ENCODE assay signal across 7 cellular contexts in the genomic region with DNA sequence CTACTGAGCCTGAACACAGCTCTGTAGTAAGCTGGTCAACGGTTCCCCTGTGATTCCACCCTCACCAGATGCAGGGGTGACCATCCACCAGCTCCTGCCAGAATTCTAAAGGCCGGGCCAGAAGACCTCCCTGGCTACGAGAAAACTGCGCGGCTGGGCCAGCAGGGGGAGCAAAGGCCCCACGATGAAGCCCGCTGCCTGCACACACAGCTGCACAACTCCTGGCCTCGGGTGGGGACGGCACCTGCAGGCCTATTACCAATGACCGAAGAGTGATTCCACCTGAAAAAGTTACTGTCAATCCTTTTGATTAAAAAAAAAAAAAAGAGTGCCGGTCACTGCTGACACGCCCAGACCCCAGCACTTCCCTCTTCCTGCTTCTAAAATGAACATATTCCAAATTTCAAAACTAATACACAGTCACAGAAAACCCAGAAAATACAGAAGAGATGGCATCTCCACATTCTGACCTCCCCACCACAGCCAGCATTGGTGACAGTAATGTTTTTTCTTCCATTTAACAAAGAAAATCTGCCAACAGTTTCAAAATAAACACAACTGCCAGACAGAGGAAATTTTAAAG. TPM values are rescaled to one million over a fixed set of nuclear protein-coding genes. Genes with fewer than 3 reads are reported as not detected.
DNase-seq lines count a peak whose midpoint lies in the region; ATAC-seq, FAIRE-seq and TF ChIP-seq lines count a peak whose summit lies in the region.

No MANE protein-coding gene starts in this region.

- ATAC-seq in HG03354 (IDR thresholded peaks at IDR 0.05; ENCODE audit: poor library complexity, severe bottlenecking, unreplicated experiment): peak; percentile 77
- peak; percentile 82 for ATAC-seq in gastroesophageal sphincter
- ATAC-seq in pancreas: peak; percentile 87 to 97 (median 95)

- TF ChIP-seq CTCF in GM12874 (IDR thresholded peaks at IDR 0.05; ENCODE audit: insufficient read depth, low read depth, low read length) (peak; percentile 92), RWPE1 (conservative IDR thresholded peaks at IDR 0.05; ENCODE audit: low read depth) (peak; percentile 39; the same call in 1 of the 2 replicates), gastroesophageal sphincter (IDR thresholded peaks at IDR 0.05) (peak in 3 of 4 experiments; percentile 73 to 86 (median 74)), pancreas (IDR thresholded peaks at IDR 0.05) (peak; percentile 41 to 71 (median 61)), transverse colon (IDR thresholded peaks at IDR 0.05) (peak; percentile 63 to 80 (median 71))

- H3K9me3 ChIP-seq in gastroesophageal sphincter: no peaks in the 10 kb centered on the region
- no peaks in the 10 kb centered on the region for H3K9me3 ChIP-seq in pancreas
- H3K9me3 ChIP-seq in transverse colon: no peaks in the 10 kb centered on the region

- DNase-seq in RWPE1 (ENCODE audit: low spot score) (peak; percentile 24), pancreas (peak in 5 of 6 donors; percentile 57 to 82 (median 71)), transverse colon (peak; percentile 75)
- DNase-seq in activated effector memory CD4-positive, alpha-beta T cell treated with anti-CD3 and anti-CD28 coated beads, Interleukin-2, amount 50 U/mL, for 16 hours: peak; percentile 85

- no peak for FAIRE-seq in pancreas (lab: Jason Lieb, UNC)

- H3K4me3 ChIP-seq in gastroesophageal sphincter (no peak overlapping the region), pancreas (no peak overlapping the region), transverse colon (no peak overlapping the region)

- TF ChIP-seq POLR2A in gastroesophageal sphincter (IDR thresholded peaks at IDR 0.05) (no peak), transverse colon (IDR thresholded peaks at IDR 0.05) (no peak)

- H3K27ac ChIP-seq in RWPE1: peak overlapping the region; percentile 50
- no peak overlapping the region for H3K27ac ChIP-seq in gastroesophageal sphincter
- H3K27ac ChIP-seq in pancreas: no peak overlapping the region
- no peak overlapping the region for H3K27ac ChIP-seq in transverse colon

- intact Hi-C loops in pancreas (cut with DNase I) (loop anchor here (5.0 to 10.0 kb wide), 4 partner anchors 204 to 298 kb away; no protein-coding TSS in a partner anchor), transverse colon (cut with DNase I; ENCODE audit: low total_unique reads) (loop anchor here (5.0 kb wide), 1 partner anchor 301 kb away; no protein-coding TSS in a partner anchor)

- 10 to 67% methylated on average over 1 to 7 of the region's 12 CpGs for WGBS in gastroesophageal sphincter (ENCODE audit: low coverage in 1 of 2), 2 donors
- 11 to 13% methylated on average over 12 of the region's 12 CpGs for WGBS in pancreas, 2 donors
- WGBS in transverse colon (ENCODE audit: low coverage in 1 of 2), 2 donors: 12 to 20% methylated on average over 1 to 12 of the region's 12 CpGs

- in situ Hi-C loops in transverse colon (cut with MboI; ENCODE audit: low pct_ligation_motif_present in 1 of 4, low pct_unique_long_range_greater_than_20kb in 1 of 4, low sequenced_read_pairs in 3 of 4): loop anchor here in 3 of 4 donors (25.0 kb wide), 2 partner anchors 96 to 296 kb away; no protein-coding TSS in a partner anchor

- H3K27me3 ChIP-seq in gastroesophageal sphincter (no peaks in the 10 kb centered on the region), pancreas (no peaks in the 10 kb centered on the region), transverse colon (no peaks in the 10 kb centered on the region)

- CTCF ChIA-PET in RWPE1 (lab: Yijun Ruan, JAX): interaction anchor here (0.5 to 2.9 kb wide), 19 partner anchors 14 to 301 kb away, joined by 3 to 22 read pairs (median 4); no protein-coding TSS in a partner anchor

- POLR2A ChIA-PET in RWPE1 (lab: Yijun Ruan, JAX; ENCODE audit: low non-redundant PET): no interaction called here

- H3K36me3 ChIP-seq in gastroesophageal sphincter (peaks cover 0 to 63% of the 10 kb centered on the region in 2 donors), pancreas (no peaks in the 10 kb centered on the region), transverse colon (peaks cover 0 to 11% (median 0%) of the 10 kb centered on the region in 4 donors)

- no peak for TF ChIP-seq EP300 in gastroesophageal sphincter (IDR thresholded peaks at IDR 0.05)
- TF ChIP-seq EP300 in transverse colon (IDR thresholded peaks at IDR 0.05; ENCODE audit: low read depth): no peak

- H3K4me1 ChIP-seq in gastroesophageal sphincter: peaks cover 0 to 9% (median 3%) of the 10 kb centered on the region in 3 donors
- peaks cover 0 to 6% (median 0%) of the 10 kb centered on the region in 3 donors for H3K4me1 ChIP-seq in pancreas
- peaks cover 0 to 4% (median 2%) of the 10 kb centered on the region in 4 donors for H3K4me1 ChIP-seq in transverse colon

RNA-seq across cellular contexts. Expression of gene RIPK4, which starts 49.8 kb away (rescaled TPM):
- total RNA-seq in gastroesophageal sphincter (1 to 10 TPM in 2 of 4 donors, under 1 TPM in 2; 0.40 to 5.8 (median 1.5) TPM), pancreas (10 to 100 TPM in 4 of 6 donors, 1 to 10 TPM in 2; 7.7 to 18.2 (median 12.8) TPM), transverse colon (10 to 100 TPM in 2 of 4 donors, 1 to 10 TPM in 2; 4.4 to 20.5 (median 10.6) TPM)
- polyA plus RNA-seq in pancreas: 10 to 100 TPM in 1 of 2 donors, 1 to 10 TPM in 1; 9.4 to 16.6 TPM

Comparison
In these comparisons a context has a peak if more than half of its experiments do, and no peak if none do; other contexts are left out.
1. CTCF ChIP-seq: peak in every context shown above with its lines; median percentile 92 in GM12874; 74 in gastroesophageal sphincter; 71 in transverse colon; 61 in pancreas; 39 in RWPE1.
2. DNase-seq: peak in every context shown above with its lines; median percentile 85 in activated effector memory CD4-positive, alpha-beta T cell treated with anti-CD3 and anti-CD28 coated beads, Interleukin-2, amount 50 U/mL, for 16 hours; 75 in transverse colon; 71 in pancreas; 24 in RWPE1.